In genomic region chr4:182880387-182881356, GRCh38 we compare ENCODE assay signal across 12 cellular contexts. TPM values are rescaled to one million over a fixed set of nuclear protein-coding genes. Genes with fewer than 3 reads are reported as not detected.
DNase-seq lines count a peak whose midpoint lies in the region; ATAC-seq, FAIRE-seq and TF ChIP-seq lines count a peak whose summit lies in the region.
"Had no signal": no experiment of that assay in that cellular context is flagged by ENCODE, and none has a peak within 500 bp of the region (broad histone marks: within the 10 kb centered on the region; RNA-seq: fewer than 3 reads in every experiment).

No MANE protein-coding gene starts in this region.

- TF ChIP-seq CTCF in HepG2 (CRISPR knock-in tag; IDR thresholded peaks at IDR 0.05) (no peak; the same call in 1 of the 2 replicates), testis (IDR thresholded peaks at IDR 0.05) (no peak)

- peaks cover 14% of the 10 kb centered on the region for H3K9me3 Mint-ChIP-seq in activated T-helper 2 cell treated with anti-CD3 and anti-CD28 coated beads, Interferon-gamma antibody, Interleukin-2, Interleukin-4, amounts not matched to agents 10 μg/mL and 5 μg/mL and 100 μg/mL, durations not matched to agents 14 hours and 24 hours and 36 hours
- H3K9me3 Mint-ChIP-seq in activated naive CD4-positive, alpha-beta T cell treated with anti-CD3 and anti-CD28 coated beads, Interleukin-2, amount 50 U/mL, for 72 hours: peaks cover 0 to 4% of the 10 kb centered on the region in 2 donors

- ATAC-seq in HepG2: peak; percentile 90
- ATAC-seq in activated naive CD4-positive, alpha-beta T cell treated with anti-CD3 and anti-CD28 coated beads, Interleukin-2, amount 50 U/mL, for 72 hours: no peak
- ATAC-seq: A549; activated CD8-positive, alpha-beta T cell treated with anti-CD3 and anti-CD28 coated beads for 36 hours; activated naive CD8-positive, alpha-beta T cell treated with anti-CD3 and anti-CD28 coated beads, Interleukin-2, amount 50 U/mL, for 24 hours had no signal

- no peak overlapping the region for H3K27ac Mint-ChIP-seq in activated T-helper 2 cell treated with anti-CD3 and anti-CD28 coated beads, Interferon-gamma antibody, Interleukin-2, Interleukin-4, amounts not matched to agents 10 μg/mL and 5 μg/mL and 100 μg/mL, durations not matched to agents 14 hours and 24 hours and 36 hours
- H3K27ac Mint-ChIP-seq in activated naive CD4-positive, alpha-beta T cell treated with anti-CD3 and anti-CD28 coated beads, Interleukin-2, amount 50 U/mL, for 72 hours: no peak overlapping the region
- H3K27ac Mint-ChIP-seq: activated CD8-positive, alpha-beta T cell treated with anti-CD3 and anti-CD28 coated beads for 36 hours; activated naive CD8-positive, alpha-beta T cell treated with anti-CD3 and anti-CD28 coated beads, Interleukin-2, amount 50 U/mL, for 24 hours had no signal

- intact Hi-C loops in HepG2 (cut with micrococcal nuclease; ENCODE audit: unreplicated experiment): loop anchor here (1.0 kb wide), 1 partner anchor 18 kb away; no protein-coding TSS in a partner anchor
- intact Hi-C loops in testis (cut with DNase I; ENCODE audit: low total_unique reads): no loop called here
- intact Hi-C loops in activated T-helper 2 cell treated with anti-CD3 and anti-CD28 coated beads, Interferon-gamma antibody, Interleukin-2, Interleukin-4, amounts not matched to agents 10 μg/mL and 5 μg/mL and 100 μg/mL, durations not matched to agents 14 hours and 24 hours and 36 hours (cut with micrococcal nuclease): no loop called here

- TF ChIP-seq RAD21 in HepG2 (CRISPR knock-in tag; IDR thresholded peaks at IDR 0.05): peak; percentile 57; the same call in 1 of the 2 replicates

- H3K27me3 ChIP-seq in HepG2 (ENCODE audit: control insufficient read depth in 1 of 2, insufficient read depth in 2 of 2, low read length in 2 of 2) (no peaks in the 10 kb centered on the region), testis (no peaks in the 10 kb centered on the region)

- no peaks in the 10 kb centered on the region for H3K27me3 Mint-ChIP-seq in activated T-helper 2 cell treated with anti-CD3 and anti-CD28 coated beads, Interferon-gamma antibody, Interleukin-2, Interleukin-4, amounts not matched to agents 10 μg/mL and 5 μg/mL and 100 μg/mL, durations not matched to agents 14 hours and 24 hours and 36 hours (ENCODE audit: low read depth)
- H3K27me3 Mint-ChIP-seq: activated CD8-positive, alpha-beta T cell treated with anti-CD3 and anti-CD28 coated beads for 36 hours; activated naive CD8-positive, alpha-beta T cell treated with anti-CD3 and anti-CD28 coated beads, Interleukin-2, amount 50 U/mL, for 24 hours had no signal

- POLR2A ChIA-PET in HepG2 (lab: Yijun Ruan, JAX): interaction anchor here (0.9 to 7.3 kb wide), 5 partner anchors 15 to 37 kb away, joined by 4 to 69 read pairs (median 6); no protein-coding TSS in a partner anchor

- peak overlapping the region; percentile 77 for H3K4me2 ChIP-seq in HepG2 (ENCODE audit: low read depth, low read length)
- H3K4me2 ChIP-seq: A549 had no signal

- no peak overlapping the region for H2AFZ ChIP-seq in HepG2 (ENCODE audit: low read length)

- peak; percentile 82 for FAIRE-seq in HepG2 (lab: Jason Lieb, UNC)
- FAIRE-seq: A549 had no signal

- no peaks in the 10 kb centered on the region for H3K4me1 Mint-ChIP-seq in activated T-helper 2 cell treated with anti-CD3 and anti-CD28 coated beads, Interferon-gamma antibody, Interleukin-2, Interleukin-4, amounts not matched to agents 10 μg/mL and 5 μg/mL and 100 μg/mL, durations not matched to agents 14 hours and 24 hours and 36 hours (ENCODE audit: low read depth)
- H3K4me1 Mint-ChIP-seq: activated naive CD8-positive, alpha-beta T cell treated with anti-CD3 and anti-CD28 coated beads, Interleukin-2, amount 50 U/mL, for 24 hours had no signal

- peaks cover 59% of the 10 kb centered on the region for H3K4me1 ChIP-seq in HepG2 (ENCODE audit: insufficient read depth, low read length)
- peaks cover 12% of the 10 kb centered on the region for H3K4me1 ChIP-seq in testis
- H3K4me1 ChIP-seq: A549 had no signal

- WGBS in HepG2 (ENCODE audit: low lambda C conversion rate): 8% methylated on average over 17 of the region's 26 CpGs
- WGBS in testis, 2 donors: 60 to 65% methylated on average over 21 to 26 of the region's 26 CpGs

- TSS peak; percentile 47 for BruUV-seq in HepG2 (replicated peaks; lab: Mats Ljungman, UMichigan)

- H3K27ac ChIP-seq in HepG2 (ENCODE audit: extremely low read length, insufficient read depth, low read length) (peak overlapping the region; percentile 84), testis (no peak overlapping the region)
- H3K27ac ChIP-seq: A549 had no signal

- peak; percentile 77 to 78 for TF ChIP-seq POLR2A in HepG2 (IDR thresholded peaks at IDR 0.05; ENCODE audit: insufficient read depth in 1 of 2, low read depth in 2 of 2, low read length in 2 of 2)
- no peak for TF ChIP-seq POLR2A in testis (IDR thresholded peaks at IDR 0.05)

- in situ Hi-C loops in HepG2 (cut with HindIII; ENCODE audit: extremely low pct_ligation_motif_present, low pct_unique_long_range_greater_than_20kb): no loop called here

- H4K20me1 ChIP-seq in HepG2 (ENCODE audit: insufficient read depth, low read length): no peaks in the 10 kb centered on the region

- CTCF ChIA-PET in HepG2 (lab: Yijun Ruan, JAX; ENCODE audit: low intra/inter-chr PET ratio, low total read pairs): no interaction called here

- peaks cover 34% of the 10 kb centered on the region for H3K36me3 Mint-ChIP-seq in activated T-helper 2 cell treated with anti-CD3 and anti-CD28 coated beads, Interferon-gamma antibody, Interleukin-2, Interleukin-4, amounts not matched to agents 10 μg/mL and 5 μg/mL and 100 μg/mL, durations not matched to agents 14 hours and 24 hours and 36 hours (ENCODE audit: low read depth)
- peaks cover 18 to 32% of the 10 kb centered on the region in 2 donors for H3K36me3 Mint-ChIP-seq in activated naive CD4-positive, alpha-beta T cell treated with anti-CD3 and anti-CD28 coated beads, Interleukin-2, amount 50 U/mL, for 72 hours

- H3K36me3 ChIP-seq in HepG2 (replicated peaks in 1 of 2; ENCODE audit: control insufficient read depth in 1 of 2, insufficient read depth in 2 of 2, low read length in 2 of 2): peaks cover 3 to 21% of the 10 kb centered on the region in 2 experiments; a peak in 4 of 5 replicates
- H3K36me3 ChIP-seq in testis (ENCODE audit: low read depth, missing control alignments): no peaks in the 10 kb centered on the region

- H3K9ac ChIP-seq in HepG2 (ENCODE audit: insufficient read depth, low read depth, low read length): peak overlapping the region; percentile 57

- H3K4me3 Mint-ChIP-seq in activated T-helper 2 cell treated with anti-CD3 and anti-CD28 coated beads, Interferon-gamma antibody, Interleukin-2, Interleukin-4, amounts not matched to agents 10 μg/mL and 5 μg/mL and 100 μg/mL, durations not matched to agents 14 hours and 24 hours and 36 hours (ENCODE audit: low read depth): no peak overlapping the region
- H3K4me3 Mint-ChIP-seq: activated CD8-positive, alpha-beta T cell treated with anti-CD3 and anti-CD28 coated beads for 36 hours; activated naive CD8-positive, alpha-beta T cell treated with anti-CD3 and anti-CD28 coated beads, Interleukin-2, amount 50 U/mL, for 24 hours had no signal

- TF ChIP-seq EP300 in HepG2 (IDR thresholded peaks at IDR 0.05; ENCODE audit: low read depth in 2 of 2, low read length in 2 of 2): peak in 1 of 2 experiments; percentile 69; a peak in 2 of 4 replicates
- 0 out of 2 replicates have a peak, but pooled peaks have one; percentile 38 for TF ChIP-seq EP300 in HepG2 (CRISPR knock-in tag; IDR thresholded peaks at IDR 0.05; ENCODE audit: borderline replicate concordance)

- H3K79me2 ChIP-seq in HepG2 (ENCODE audit: insufficient read depth, low read length): peaks cover 4% of the 10 kb centered on the region

- H3K4me3 ChIP-seq in HepG2 (replicated peaks in 1 of 3; ENCODE audit: insufficient read depth in 1 of 3, low read depth in 2 of 3, low read length in 3 of 3) (peak overlapping the region; percentile 20 to 58 (median 24); a peak in 5 of 6 replicates), testis (no peak overlapping the region)
- H3K4me3 ChIP-seq: A549 had no signal

- DNase-seq in NCI-H2196 (lab: John Stamatoyannopoulos, UW; ENCODE audit: unreplicated experiment) (peak; percentile 13), NCI-H2196 treated with DMSO at 0.1 percent for 48 hours (lab: John Stamatoyannopoulos, UW; ENCODE audit: unreplicated experiment) (no peak), cerebellum (ENCODE audit: low spot score) (peak; percentile 49), HepG2 (ENCODE audit: low spot score) (peak; percentile 89), testis (peak; percentile 68)
- DNase-seq in activated T-helper 2 cell treated with anti-CD3 and anti-CD28 coated beads, Interferon-gamma antibody, Interleukin-2, Interleukin-4, amounts not matched to agents 10 μg/mL and 5 μg/mL and 100 μg/mL, durations not matched to agents 14 hours and 24 hours and 36 hours (ENCODE audit: low spot score): no peak
- no peak for DNase-seq in stimulated activated CD4-positive, alpha-beta T cell treated with anti-CD3 and anti-CD28 coated beads, Interleukin-1b, Interleukin-23, amount 100 ng/mL, for 48 hours
- DNase-seq in activated naive CD4-positive, alpha-beta T cell treated with anti-CD3 and anti-CD28 coated beads, Interleukin-2, amount 50 U/mL, for 72 hours (ENCODE audit: low spot score in 2 of 2): no peak
- DNase-seq: activated CD8-positive, alpha-beta T cell treated with anti-CD3 and anti-CD28 coated beads for 36 hours; activated naive CD8-positive, alpha-beta T cell treated with anti-CD3 and anti-CD28 coated beads, Interleukin-2, amount 50 U/mL, for 24 hours; HCEC 1CT had no signal

- H3K9me3 ChIP-seq in HepG2 (ENCODE audit: low read length) (peaks cover 23% of the 10 kb centered on the region), testis (no peaks in the 10 kb centered on the region)

RNA-seq across cellular contexts. Expression of gene DCTD, which starts 36.5 kb away (rescaled TPM):
- total RNA-seq in cerebellum: 32.7 TPM
- total RNA-seq in HepG2 (2016; rRNA removed; fragmentation: Illumina TruSeq; extraction: Trizol): 67.2 and 85.1 TPM in 2 replicates
- 93.2 and 97.9 TPM in 2 replicates for total RNA-seq in HepG2 (2016; cell fraction: cytosol; rRNA removed; fragmentation: Illumina TruSeq; extraction: Trizol; ENCODE audit: low read depth)
- total RNA-seq in HepG2 (2016; cell fraction: insoluble cytoplasmic fraction; rRNA removed; fragmentation: Illumina TruSeq; extraction: Trizol): 65.6 and 88.0 TPM in 2 replicates
- total RNA-seq in HepG2 (2016; cell fraction: membrane; rRNA removed; fragmentation: Illumina TruSeq; extraction: Trizol): 145 and 146 TPM in 2 replicates
- total RNA-seq in HepG2 (2016; cell fraction: nucleus; rRNA removed; fragmentation: Illumina TruSeq; extraction: Trizol): 60.7 and 77.4 TPM in 2 replicates
- 94.2 and 95.3 TPM in 2 replicates for polyA plus RNA-seq in HepG2 (2011; rRNA removed)
- 90.5 and 102 TPM in 2 replicates for polyA plus RNA-seq in HepG2 (2011; cell fraction: cytosol; rRNA removed)
- polyA plus RNA-seq in HepG2 (2011; cell fraction: nucleus; rRNA removed): 153 and 172 TPM in 2 replicates
- polyA plus RNA-seq in HepG2 (2012): 117 and 124 TPM in 2 replicates
- polyA plus RNA-seq in HepG2 (2016; cell fraction: cytosol; fragmentation: Illumina TruSeq; extraction: Trizol; ENCODE audit: low read depth): 108 and 123 TPM in 2 replicates
- 93.0 and 99.9 TPM in 2 replicates for polyA plus RNA-seq in HepG2 (2016; cell fraction: insoluble cytoplasmic fraction; fragmentation: Illumina TruSeq; extraction: Trizol; ENCODE audit: low read depth)
- polyA plus RNA-seq in HepG2 (2016; cell fraction: membrane; fragmentation: Illumina TruSeq; extraction: Trizol; ENCODE audit: low read depth): 161 and 166 TPM in 2 replicates
- 128 and 143 TPM in 2 replicates for polyA plus RNA-seq in HepG2 (2016; cell fraction: nucleus; fragmentation: Illumina TruSeq; extraction: Trizol; ENCODE audit: insufficient read depth, low read depth)
- 48.3 and 75.7 TPM in 2 replicates for polyA minus RNA-seq in HepG2 (2011; rRNA and poly(A)+ RNA removed; ENCODE audit: low replicate concordance)
- 40.4 and 40.8 TPM in 2 replicates for polyA minus RNA-seq in HepG2 (2011; cell fraction: cytosol; rRNA and poly(A)+ RNA removed)
- polyA minus RNA-seq in HepG2 (2011; cell fraction: nucleus; rRNA and poly(A)+ RNA removed): 85.5 and 94.6 TPM in 2 replicates
- 10 to 100 TPM; 41.8 to 45.6 TPM for total RNA-seq in testis
- 56.5 TPM for polyA plus RNA-seq in testis (ENCODE audit: insufficient read depth, low read depth, low replicate concordance)
- 121 and 133 TPM in 2 replicates for total RNA-seq in activated T-helper 2 cell treated with anti-CD3 and anti-CD28 coated beads, Interferon-gamma antibody, Interleukin-2, Interleukin-4, amounts not matched to agents 10 μg/mL and 5 μg/mL and 100 μg/mL, durations not matched to agents 14 hours and 24 hours and 36 hours
- 100 to 1,000 TPM in 1 of 2 donors, 10 to 100 TPM in 1; 90.6 to 109 TPM for total RNA-seq in activated naive CD4-positive, alpha-beta T cell treated with anti-CD3 and anti-CD28 coated beads, Interleukin-2, amount 50 U/mL, for 72 hours

Comparison
In these comparisons a context has a peak if more than half of its experiments do, and no peak if none do; other contexts are left out.
1. DNase-seq: peak in NCI-H2196 (single experiment), cerebellum (single experiment), HepG2 (single experiment) and testis (single experiment); none in NCI-H2196 treated with DMSO at 0.1 percent for 48 hours (single experiment), activated T-helper 2 cell treated with anti-CD3 and anti-CD28 coated beads, Interferon-gamma antibody, Interleukin-2, Interleukin-4, amounts not matched to agents 10 μg/mL and 5 μg/mL and 100 μg/mL, durations not matched to agents 14 hours and 24 hours and 36 hours (single experiment), stimulated activated CD4-positive, alpha-beta T cell treated with anti-CD3 and anti-CD28 coated beads, Interleukin-1b, Interleukin-23, amount 100 ng/mL, for 48 hours (single experiment) and activated naive CD4-positive, alpha-beta T cell treated with anti-CD3 and anti-CD28 coated beads, Interleukin-2, amount 50 U/mL, for 72 hours (0 of 2).
2. H3K4me3 ChIP-seq: peak in HepG2 (3 of 3); none in testis (0 of 2).